ENCODE assay signal across 26 cellular contexts in the genomic region with DNA sequence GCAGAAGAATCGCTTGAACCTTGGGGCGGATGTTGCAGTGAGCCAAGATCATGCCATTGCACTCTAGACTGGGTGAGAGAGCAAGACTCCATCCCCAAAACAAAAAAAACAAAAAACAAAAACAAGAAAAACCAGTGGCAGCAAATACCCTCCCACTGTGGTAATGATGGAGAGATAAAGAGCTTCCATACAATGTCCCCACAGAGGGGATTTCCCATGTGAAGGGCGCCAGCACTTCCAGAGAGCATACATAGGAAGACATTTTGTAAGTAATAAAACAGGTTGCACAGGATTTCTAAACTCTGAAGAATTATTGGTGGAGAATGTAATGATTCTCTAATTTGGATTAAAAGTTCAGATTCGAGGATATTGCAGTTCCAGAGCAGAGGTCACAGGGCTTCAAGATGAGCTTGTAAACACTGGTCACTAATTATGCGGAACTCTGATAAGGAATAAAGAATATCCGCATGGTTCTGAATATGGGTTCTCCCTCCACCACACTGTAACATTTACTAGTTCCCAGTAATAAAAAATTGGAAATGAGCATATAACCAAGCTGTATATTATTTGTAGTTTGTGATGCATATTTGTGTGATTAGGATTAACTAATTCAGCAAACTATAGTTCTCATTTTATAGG.
"Had no signal": no experiment of that assay in that cellular context is flagged by ENCODE, and none has a peak within 500 bp of the region (broad histone marks: within the 10 kb centered on the region; RNA-seq: fewer than 3 reads in every experiment).

No MANE protein-coding gene starts in this region.

- H3K36me3 ChIP-seq: neural progenitor cell, ovary, right lobe of liver, sigmoid colon, spleen, stomach, thoracic aorta, thyroid gland, tibial nerve, upper lobe of right lung, uterus had no signal

- ATAC-seq: naive thymus-derived CD8-positive, alpha-beta T cell; psoas muscle; right cardiac atrium; right lobe of liver; stimulated activated effector memory CD8-positive, alpha-beta T cell treated with anti-CD3 and anti-CD28 coated beads, Interleukin-12 subunit alpha, Interleukin-12 subunit beta, amount 100 ng/mL, for 72 hours; stimulated activated naive B cell treated with anti-CD40 and anti-IgM and Interleukin-4, amounts not matched to agents 10 μg/mL and 1 μg/mL and 100 μg/mL, for 72 hours; upper lobe of right lung had no signal

- H3K27ac ChIP-seq: neural progenitor cell, ovary, parathyroid adenoma, psoas muscle, right lobe of liver, sigmoid colon, spleen, stomach, thoracic aorta, thyroid gland, tibial nerve, upper lobe of right lung, uterus had no signal

- DNase-seq: naive B cell; naive thymus-derived CD8-positive, alpha-beta T cell; occipital lobe; ovary; posterior cingulate gyrus; psoas muscle; right lobe of liver; sigmoid colon; spleen; stimulated activated CD4-positive, alpha-beta T cell treated with anti-CD3 and anti-CD28 coated beads, Interleukin-12 subunit alpha, Interleukin-12 subunit beta, amount 100 ng/mL, for 4 hours; stimulated activated CD4-positive, alpha-beta T cell treated with anti-CD3 and anti-CD28 coated beads, Interleukin-1b, Interleukin-23, amount 100 ng/mL, for 48 hours; stimulated activated CD4-positive, alpha-beta T cell treated with anti-CD3 and anti-CD28 coated beads, Interleukin-4, amount 100 ng/mL, for 1 hour; stimulated activated CD4-positive, alpha-beta T cell treated with anti-CD3 and anti-CD28 coated beads, Interleukin-4, amount 100 ng/mL, for 4 hours; stimulated activated naive B cell treated with anti-CD40 and anti-IgM and Interleukin-4, amounts not matched to agents 10 μg/mL and 1 μg/mL and 100 μg/mL, for 72 hours; stimulated activated naive CD4-positive, alpha-beta T cell treated with Interleukin-2 at 50 U/mL for 16 hours; stomach; thyroid gland; upper lobe of right lung; uterus had no signal

- H3K9me3 ChIP-seq: ovary, psoas muscle, right lobe of liver, sigmoid colon, thoracic aorta, thyroid gland, tibial nerve, upper lobe of right lung, uterus had no signal

- H3K4me2 ChIP-seq: neural progenitor cell, smooth muscle cell had no signal

- H3K4me1 ChIP-seq: parathyroid adenoma, psoas muscle, right lobe of liver, spleen, stomach, thyroid gland, tibial nerve, upper lobe of right lung, uterus had no signal

- H3K79me2 ChIP-seq: parathyroid adenoma had no signal

- H3K27me3 ChIP-seq: neural progenitor cell, ovary, right lobe of liver, sigmoid colon, spleen, stomach, thyroid gland, tibial nerve, upper lobe of right lung, uterus had no signal

- H3K4me3 ChIP-seq: neural progenitor cell, ovary, psoas muscle, right lobe of liver, sigmoid colon, smooth muscle cell, spleen, stomach, thoracic aorta, thyroid gland, tibial nerve, upper lobe of right lung, uterus had no signal

- H2AFZ ChIP-seq: neural progenitor cell, parathyroid adenoma had no signal
